20 cellular contexts compared by ENCODE assay signal in genomic region chr2:46181789-46182530, GRCh38.
DNase-seq lines count a peak whose midpoint lies in the region; ATAC-seq and TF ChIP-seq lines count a peak whose summit lies in the region.
"Had no signal": no experiment of that assay in that cellular context is flagged by ENCODE, and none has a peak within 500 bp of the region (broad histone marks: within the 10 kb centered on the region; RNA-seq: fewer than 3 reads in every experiment).

No MANE protein-coding gene starts in this region.

- CTCF ChIA-PET in activated CD8-positive, alpha-beta T cell treated with anti-CD3 and anti-CD28 coated beads for 36 hours (lab: Charles Lee): interaction anchor here (1.5 kb wide), 1 partner anchor 184 kb away, joined by 3 read pairs; no protein-coding TSS in a partner anchor

- H3K4me1 Mint-ChIP-seq in activated T-cell treated with anti-CD3 and anti-CD28 coated beads, Interleukin-2, amount 50 U/mL, for 24 hours (ENCODE audit: low read depth): peaks cover 15% of the 10 kb centered on the region
- H3K4me1 Mint-ChIP-seq in activated T-cell treated with anti-CD3 and anti-CD28 coated beads, Interleukin-2, amount 50 U/mL, for 4 hours (ENCODE audit: low read depth): peaks cover 15% of the 10 kb centered on the region
- H3K4me1 Mint-ChIP-seq in progenitor cell of endocrine pancreas (ENCODE audit: low read depth): peaks cover 1% of the 10 kb centered on the region
- peaks cover 17% of the 10 kb centered on the region for H3K4me1 Mint-ChIP-seq in activated CD8-positive, alpha-beta T cell treated with anti-CD3 and anti-CD28 coated beads for 36 hours (ENCODE audit: low read depth)

- POLR2A ChIA-PET in activated CD8-positive, alpha-beta T cell treated with anti-CD3 and anti-CD28 coated beads for 36 hours (lab: Charles Lee): no interaction called here

- H3K4me3 ChIP-seq in fibroblast of villous mesenchyme (ENCODE audit: low read depth, low read length): no peak overlapping the region
- H3K4me3 ChIP-seq: GM12878, mucosa of descending colon, SJSA1 had no signal

- H3K9me3 Mint-ChIP-seq in activated T-cell treated with anti-CD3 and anti-CD28 coated beads, Interleukin-2, amount 50 U/mL, for 24 hours: no peaks in the 10 kb centered on the region
- no peaks in the 10 kb centered on the region for H3K9me3 Mint-ChIP-seq in activated T-cell treated with anti-CD3 and anti-CD28 coated beads, Interleukin-2, amount 50 U/mL, for 4 hours
- no peaks in the 10 kb centered on the region for H3K9me3 Mint-ChIP-seq in progenitor cell of endocrine pancreas (ENCODE audit: low read depth)
- H3K9me3 Mint-ChIP-seq in activated CD8-positive, alpha-beta T cell treated with anti-CD3 and anti-CD28 coated beads for 36 hours: no peaks in the 10 kb centered on the region
- H3K9me3 Mint-ChIP-seq: activated T-cell treated with anti-CD3 and anti-CD28 coated beads, Interleukin-2, amount 50 U/mL, for 72 hours; dendritic cell treated with granulocyte-macrophage colony-stimulating factor and Interleukin-4, amounts not matched to agents 40 ng/mL and 50 ng/mL, for 4 days had no signal

- H3K36me3 Mint-ChIP-seq in activated T-cell treated with anti-CD3 and anti-CD28 coated beads, Interleukin-2, amount 50 U/mL, for 24 hours (ENCODE audit: low read depth): peaks cover 10% of the 10 kb centered on the region
- H3K36me3 Mint-ChIP-seq in activated T-cell treated with anti-CD3 and anti-CD28 coated beads, Interleukin-2, amount 50 U/mL, for 4 hours (ENCODE audit: insufficient read depth): peaks cover 6% of the 10 kb centered on the region
- H3K36me3 Mint-ChIP-seq in progenitor cell of endocrine pancreas (ENCODE audit: insufficient read depth): no peaks in the 10 kb centered on the region
- H3K36me3 Mint-ChIP-seq in activated CD8-positive, alpha-beta T cell treated with anti-CD3 and anti-CD28 coated beads for 36 hours (ENCODE audit: low read depth): no peaks in the 10 kb centered on the region

- H3K27me3 Mint-ChIP-seq in activated T-cell treated with anti-CD3 and anti-CD28 coated beads, Interleukin-2, amount 50 U/mL, for 24 hours: no peaks in the 10 kb centered on the region
- H3K27me3 Mint-ChIP-seq in activated T-cell treated with anti-CD3 and anti-CD28 coated beads, Interleukin-2, amount 50 U/mL, for 4 hours (ENCODE audit: low read depth): no peaks in the 10 kb centered on the region
- peaks cover 11% of the 10 kb centered on the region for H3K27me3 Mint-ChIP-seq in progenitor cell of endocrine pancreas
- H3K27me3 Mint-ChIP-seq in activated CD8-positive, alpha-beta T cell treated with anti-CD3 and anti-CD28 coated beads for 36 hours: no peaks in the 10 kb centered on the region
- H3K27me3 Mint-ChIP-seq: dendritic cell treated with granulocyte-macrophage colony-stimulating factor and Interleukin-4, amounts not matched to agents 40 ng/mL and 50 ng/mL, for 4 days; T-helper 17 cell had no signal

- intact Hi-C loops in activated CD8-positive, alpha-beta T cell treated with anti-CD3 and anti-CD28 coated beads for 36 hours (cut with micrococcal nuclease): no loop called here

- peak; percentile 19 for DNase-seq in activated T-cell treated with anti-CD3 and anti-CD28 coated beads, Interleukin-2, amount 50 U/mL, for 24 hours
- no peak for DNase-seq in activated T-cell treated with anti-CD3 and anti-CD28 coated beads, Interleukin-2, amount 50 U/mL, for 4 hours
- peak; percentile 60 for DNase-seq in NCI-H460 (ENCODE audit: extremely low read depth, low read depth)
- DNase-seq in fibroblast of villous mesenchyme (ENCODE audit: low read depth): peak; percentile 63
- no peak for DNase-seq in progenitor cell of endocrine pancreas (ENCODE audit: low spot score, unreplicated experiment)
- DNase-seq in HPDE6-E6E7 (ENCODE audit: extremely low spot score): no peak
- no peak for DNase-seq in HuH-7 (ENCODE audit: low spot score)
- no peak for DNase-seq in activated CD8-positive, alpha-beta T cell treated with anti-CD3 and anti-CD28 coated beads for 36 hours
- DNase-seq: activated CD8-positive, alpha-beta T cell treated with anti-CD3 and anti-CD28 coated beads, Interleukin-2, amount 10 ng/mL, durations not matched to agents 7 days and 5 days; activated T-cell treated with anti-CD3 and anti-CD28 coated beads, Interleukin-2, amount 50 U/mL, for 72 hours; left cardiac atrium; mucosa of descending colon; NCI-H1930; retina; substantia nigra; T-helper 17 cell had no signal

- no peak overlapping the region for H3K27ac Mint-ChIP-seq in activated T-cell treated with anti-CD3 and anti-CD28 coated beads, Interleukin-2, amount 50 U/mL, for 24 hours
- peak overlapping the region; percentile 53 for H3K27ac Mint-ChIP-seq in progenitor cell of endocrine pancreas
- no peak overlapping the region for H3K27ac Mint-ChIP-seq in activated CD8-positive, alpha-beta T cell treated with anti-CD3 and anti-CD28 coated beads for 36 hours
- H3K27ac Mint-ChIP-seq: activated CD8-positive, alpha-beta T cell treated with anti-CD3 and anti-CD28 coated beads, Interleukin-2, amount 10 ng/mL, durations not matched to agents 7 days and 5 days; activated T-cell treated with anti-CD3 and anti-CD28 coated beads, Interleukin-2, amount 50 U/mL, for 72 hours; dendritic cell treated with granulocyte-macrophage colony-stimulating factor and Interleukin-4, amounts not matched to agents 40 ng/mL and 50 ng/mL, for 4 days; T-helper 17 cell had no signal

- no peak overlapping the region for H3K4me3 Mint-ChIP-seq in activated T-cell treated with anti-CD3 and anti-CD28 coated beads, Interleukin-2, amount 50 U/mL, for 24 hours
- no peak overlapping the region for H3K4me3 Mint-ChIP-seq in activated T-cell treated with anti-CD3 and anti-CD28 coated beads, Interleukin-2, amount 50 U/mL, for 4 hours
- no peak overlapping the region for H3K4me3 Mint-ChIP-seq in progenitor cell of endocrine pancreas (ENCODE audit: low read depth)
- no peak overlapping the region for H3K4me3 Mint-ChIP-seq in activated CD8-positive, alpha-beta T cell treated with anti-CD3 and anti-CD28 coated beads for 36 hours
- H3K4me3 Mint-ChIP-seq: activated CD8-positive, alpha-beta T cell treated with anti-CD3 and anti-CD28 coated beads, Interleukin-2, amount 10 ng/mL, durations not matched to agents 7 days and 5 days; activated T-cell treated with anti-CD3 and anti-CD28 coated beads, Interleukin-2, amount 50 U/mL, for 72 hours; dendritic cell treated with granulocyte-macrophage colony-stimulating factor and Interleukin-4, amounts not matched to agents 40 ng/mL and 50 ng/mL, for 4 days; T-helper 17 cell had no signal

- TF ChIP-seq CTCF in fibroblast of villous mesenchyme (IDR thresholded peaks at IDR 0.05; ENCODE audit: insufficient read depth, low read depth, low read length): no peak
- TF ChIP-seq CTCF in progenitor cell of endocrine pancreas (IDR thresholded peaks at IDR 0.05; ENCODE audit: unreplicated experiment): no peak
- no peak for TF ChIP-seq CTCF in activated CD8-positive, alpha-beta T cell treated with anti-CD3 and anti-CD28 coated beads for 36 hours (IDR thresholded peaks at IDR 0.05)

- ATAC-seq in activated T-cell treated with anti-CD3 and anti-CD28 coated beads, Interleukin-2, amount 50 U/mL, for 4 hours: no peak
- no peak for ATAC-seq in activated CD8-positive, alpha-beta T cell treated with anti-CD3 and anti-CD28 coated beads for 36 hours
- ATAC-seq: activated CD8-positive, alpha-beta T cell treated with anti-CD3 and anti-CD28 coated beads, Interleukin-2, amount 10 ng/mL, durations not matched to agents 7 days and 5 days; activated T-cell treated with anti-CD3 and anti-CD28 coated beads, Interleukin-2, amount 50 U/mL, for 72 hours; GM12878; mucosa of descending colon; Panc1; T-helper 17 cell had no signal

Comparison
In these comparisons a context has a peak if more than half of its experiments do, and no peak if none do; other contexts are left out.
1. DNase-seq: peak in activated T-cell treated with anti-CD3 and anti-CD28 coated beads, Interleukin-2, amount 50 U/mL, for 24 hours (single experiment), NCI-H460 (single experiment) and fibroblast of villous mesenchyme (single experiment); none in activated T-cell treated with anti-CD3 and anti-CD28 coated beads, Interleukin-2, amount 50 U/mL, for 4 hours (single experiment), progenitor cell of endocrine pancreas (single experiment), HPDE6-E6E7 (single experiment), HuH-7 (single experiment) and activated CD8-positive, alpha-beta T cell treated with anti-CD3 and anti-CD28 coated beads for 36 hours (single experiment).